1 cellular context compared by ENCODE assay signal in the genomic region with DNA sequence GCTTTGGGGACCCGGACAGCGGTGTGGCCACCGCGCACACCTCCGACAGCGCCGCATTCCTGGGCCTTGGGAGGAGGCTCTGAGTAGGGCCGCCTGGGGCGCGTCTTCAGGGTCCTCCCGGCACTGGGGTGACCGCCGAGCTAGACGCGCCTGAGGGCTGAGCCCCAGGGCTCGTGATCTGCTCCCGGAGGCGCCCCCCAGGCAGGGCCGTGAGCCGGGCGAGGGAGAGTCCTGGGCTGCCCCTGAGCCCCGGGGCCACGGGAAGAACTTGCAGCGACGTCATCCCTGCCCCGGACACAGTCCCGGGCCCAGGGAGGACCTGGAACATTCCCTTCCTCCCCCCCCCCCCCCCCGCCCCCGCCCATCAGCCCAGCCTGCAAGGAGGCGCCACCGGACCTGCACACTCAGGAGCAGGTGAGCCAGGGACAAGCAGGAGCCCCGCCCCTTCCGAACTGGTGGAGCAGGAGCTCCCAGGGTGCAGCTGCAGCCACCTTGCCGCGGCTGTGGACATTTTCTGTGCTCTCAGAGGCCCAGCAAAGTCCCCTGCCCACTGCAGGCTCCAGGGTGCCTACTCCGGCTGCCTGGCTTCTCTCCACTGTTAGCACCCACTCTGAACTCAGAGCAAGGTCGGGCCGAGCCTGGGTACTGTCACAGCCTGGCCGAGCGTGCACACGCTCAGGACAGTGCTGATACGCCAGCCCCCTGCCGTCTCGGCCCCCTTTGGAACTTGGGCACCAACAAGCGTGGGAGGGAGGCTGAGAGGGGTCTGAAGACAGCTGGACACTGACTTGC.
A peak's percentile ranks its signal among the peaks of the same experiment; 100 is the strongest.
TF ChIP-seq lines count a peak whose summit lies in the region.

No MANE protein-coding gene starts in this region.

TF ChIP-seq in HepG2, 621 proteins besides CTCF, POLR2A, EP300 and RAD21 (continued from another document and continues in another):
- TF ChIP-seq GRHL1 (CRISPR knock-in tag; conservative IDR thresholded peaks at IDR 0.05): no peak
- peak; percentile 73; the same call in 1 of the 2 replicates for TF ChIP-seq FIP1L1 (IDR thresholded peaks at IDR 0.05; ENCODE audit: borderline replicate concordance, insufficient read depth, low read depth, low read length)
- TF ChIP-seq, protein P1, sequence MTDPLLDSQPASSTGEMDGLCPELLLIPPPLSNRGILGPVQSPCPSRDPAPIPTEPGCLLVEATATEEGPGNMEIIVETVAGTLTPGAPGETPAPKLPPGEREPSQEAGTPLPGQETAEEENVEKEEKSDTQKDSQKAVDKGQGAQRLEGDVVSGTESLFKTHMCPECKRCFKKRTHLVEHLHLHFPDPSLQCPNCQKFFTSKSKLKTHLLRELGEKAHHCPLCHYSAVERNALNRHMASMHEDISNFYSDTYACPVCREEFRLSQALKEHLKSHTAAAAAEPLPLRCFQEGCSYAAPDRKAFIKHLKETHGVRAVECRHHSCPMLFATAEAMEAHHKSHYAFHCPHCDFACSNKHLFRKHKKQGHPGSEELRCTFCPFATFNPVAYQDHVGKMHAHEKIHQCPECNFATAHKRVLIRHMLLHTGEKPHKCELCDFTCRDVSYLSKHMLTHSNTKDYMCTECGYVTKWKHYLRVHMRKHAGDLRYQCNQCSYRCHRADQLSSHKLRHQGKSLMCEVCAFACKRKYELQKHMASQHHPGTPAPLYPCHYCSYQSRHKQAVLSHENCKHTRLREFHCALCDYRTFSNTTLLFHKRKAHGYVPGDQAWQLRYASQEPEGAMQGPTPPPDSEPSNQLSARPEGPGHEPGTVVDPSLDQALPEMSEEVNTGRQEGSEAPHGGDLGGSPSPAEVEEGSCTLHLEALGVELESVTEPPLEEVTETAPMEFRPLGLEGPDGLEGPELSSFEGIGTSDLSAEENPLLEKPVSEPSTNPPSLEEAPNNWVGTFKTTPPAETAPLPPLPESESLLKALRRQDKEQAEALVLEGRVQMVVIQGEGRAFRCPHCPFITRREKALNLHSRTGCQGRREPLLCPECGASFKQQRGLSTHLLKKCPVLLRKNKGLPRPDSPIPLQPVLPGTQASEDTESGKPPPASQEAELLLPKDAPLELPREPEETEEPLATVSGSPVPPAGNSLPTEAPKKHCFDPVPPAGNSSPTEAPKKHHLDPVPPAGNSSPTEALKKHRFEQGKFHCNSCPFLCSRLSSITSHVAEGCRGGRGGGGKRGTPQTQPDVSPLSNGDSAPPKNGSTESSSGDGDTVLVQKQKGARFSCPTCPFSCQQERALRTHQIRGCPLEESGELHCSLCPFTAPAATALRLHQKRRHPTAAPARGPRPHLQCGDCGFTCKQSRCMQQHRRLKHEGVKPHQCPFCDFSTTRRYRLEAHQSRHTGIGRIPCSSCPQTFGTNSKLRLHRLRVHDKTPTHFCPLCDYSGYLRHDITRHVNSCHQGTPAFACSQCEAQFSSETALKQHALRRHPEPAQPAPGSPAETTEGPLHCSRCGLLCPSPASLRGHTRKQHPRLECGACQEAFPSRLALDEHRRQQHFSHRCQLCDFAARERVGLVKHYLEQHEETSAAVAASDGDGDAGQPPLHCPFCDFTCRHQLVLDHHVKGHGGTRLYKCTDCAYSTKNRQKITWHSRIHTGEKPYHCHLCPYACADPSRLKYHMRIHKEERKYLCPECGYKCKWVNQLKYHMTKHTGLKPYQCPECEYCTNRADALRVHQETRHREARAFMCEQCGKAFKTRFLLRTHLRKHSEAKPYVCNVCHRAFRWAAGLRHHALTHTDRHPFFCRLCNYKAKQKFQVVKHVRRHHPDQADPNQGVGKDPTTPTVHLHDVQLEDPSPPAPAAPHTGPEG (CRISPR knock-in tag; IDR thresholded peaks at IDR 0.05): 0 out of 2 replicates have a peak, but pooled peaks have one; percentile 7
- TF ChIP-seq SOX6 (IDR thresholded peaks at IDR 0.05): no peak
- TF ChIP-seq SOX6 (CRISPR knock-in tag; IDR thresholded peaks at IDR 0.05): no peak
- peak; percentile 6; the same call in 1 of the 2 replicates for TF ChIP-seq ZNF607 (CRISPR knock-in tag; IDR thresholded peaks at IDR 0.05; ENCODE audit: borderline replicate concordance)
- peak; percentile 58; the same call in 1 of the 2 replicates for TF ChIP-seq KAT8 (CRISPR knock-in tag; IDR thresholded peaks at IDR 0.05)
- TF ChIP-seq ZNF740 (CRISPR knock-in tag; IDR thresholded peaks at IDR 0.05): peak; percentile 83; the same call in 1 of the 2 replicates
- TF ChIP-seq CREB1 (IDR thresholded peaks at IDR 0.05): 0 out of 2 replicates have a peak, but pooled peaks have one; percentile 6
- peak; percentile 86 for TF ChIP-seq CREB1 (CRISPR knock-in tag; IDR thresholded peaks at IDR 0.05)
- TF ChIP-seq PRMT3 (CRISPR knock-in tag; IDR thresholded peaks at IDR 0.05; ENCODE audit: borderline replicate concordance, low read depth): peak; percentile 80; the same call in 1 of the 2 replicates
- peak; percentile 12; the same call in 1 of the 2 replicates for TF ChIP-seq MTA1 (CRISPR knock-in tag; IDR thresholded peaks at IDR 0.05; ENCODE audit: borderline replicate concordance)
- peak; percentile 80 for TF ChIP-seq ZFX (CRISPR knock-in tag; IDR thresholded peaks at IDR 0.05; ENCODE audit: low read depth)
- peak; percentile 52; the same call in 1 of the 2 replicates for TF ChIP-seq SNAPC2 (CRISPR knock-in tag; IDR thresholded peaks at IDR 0.05)
- TF ChIP-seq ZNF749 (CRISPR knock-in tag; IDR thresholded peaks at IDR 0.05; ENCODE audit: borderline replicate concordance): 0 out of 2 replicates have a peak, but pooled peaks have one; percentile 4
- no peak; the same call in none of the 2 replicates for TF ChIP-seq MAF1 (CRISPR knock-in tag; IDR thresholded peaks at IDR 0.05; ENCODE audit: borderline replicate concordance)
- TF ChIP-seq, protein P2, sequence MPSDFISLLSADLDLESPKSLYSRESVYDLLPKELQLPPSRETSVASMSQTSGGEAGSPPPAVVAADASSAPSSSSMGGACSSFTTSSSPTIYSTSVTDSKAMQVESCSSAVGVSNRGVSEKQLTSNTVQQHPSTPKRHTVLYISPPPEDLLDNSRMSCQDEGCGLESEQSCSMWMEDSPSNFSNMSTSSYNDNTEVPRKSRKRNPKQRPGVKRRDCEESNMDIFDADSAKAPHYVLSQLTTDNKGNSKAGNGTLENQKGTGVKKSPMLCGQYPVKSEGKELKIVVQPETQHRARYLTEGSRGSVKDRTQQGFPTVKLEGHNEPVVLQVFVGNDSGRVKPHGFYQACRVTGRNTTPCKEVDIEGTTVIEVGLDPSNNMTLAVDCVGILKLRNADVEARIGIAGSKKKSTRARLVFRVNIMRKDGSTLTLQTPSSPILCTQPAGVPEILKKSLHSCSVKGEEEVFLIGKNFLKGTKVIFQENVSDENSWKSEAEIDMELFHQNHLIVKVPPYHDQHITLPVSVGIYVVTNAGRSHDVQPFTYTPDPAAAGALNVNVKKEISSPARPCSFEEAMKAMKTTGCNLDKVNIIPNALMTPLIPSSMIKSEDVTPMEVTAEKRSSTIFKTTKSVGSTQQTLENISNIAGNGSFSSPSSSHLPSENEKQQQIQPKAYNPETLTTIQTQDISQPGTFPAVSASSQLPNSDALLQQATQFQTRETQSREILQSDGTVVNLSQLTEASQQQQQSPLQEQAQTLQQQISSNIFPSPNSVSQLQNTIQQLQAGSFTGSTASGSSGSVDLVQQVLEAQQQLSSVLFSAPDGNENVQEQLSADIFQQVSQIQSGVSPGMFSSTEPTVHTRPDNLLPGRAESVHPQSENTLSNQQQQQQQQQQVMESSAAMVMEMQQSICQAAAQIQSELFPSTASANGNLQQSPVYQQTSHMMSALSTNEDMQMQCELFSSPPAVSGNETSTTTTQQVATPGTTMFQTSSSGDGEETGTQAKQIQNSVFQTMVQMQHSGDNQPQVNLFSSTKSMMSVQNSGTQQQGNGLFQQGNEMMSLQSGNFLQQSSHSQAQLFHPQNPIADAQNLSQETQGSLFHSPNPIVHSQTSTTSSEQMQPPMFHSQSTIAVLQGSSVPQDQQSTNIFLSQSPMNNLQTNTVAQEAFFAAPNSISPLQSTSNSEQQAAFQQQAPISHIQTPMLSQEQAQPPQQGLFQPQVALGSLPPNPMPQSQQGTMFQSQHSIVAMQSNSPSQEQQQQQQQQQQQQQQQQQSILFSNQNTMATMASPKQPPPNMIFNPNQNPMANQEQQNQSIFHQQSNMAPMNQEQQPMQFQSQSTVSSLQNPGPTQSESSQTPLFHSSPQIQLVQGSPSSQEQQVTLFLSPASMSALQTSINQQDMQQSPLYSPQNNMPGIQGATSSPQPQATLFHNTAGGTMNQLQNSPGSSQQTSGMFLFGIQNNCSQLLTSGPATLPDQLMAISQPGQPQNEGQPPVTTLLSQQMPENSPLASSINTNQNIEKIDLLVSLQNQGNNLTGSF (CRISPR knock-in tag; IDR thresholded peaks at IDR 0.05): peak; percentile 3; the same call in 1 of the 2 replicates
- TF ChIP-seq ZNF557 (CRISPR knock-in tag; IDR thresholded peaks at IDR 0.05): 0 out of 2 replicates have a peak, but pooled peaks have one; percentile 13
- 0 out of 2 replicates have a peak, but pooled peaks have one; percentile 0 for TF ChIP-seq HNF4G (IDR thresholded peaks at IDR 0.05; ENCODE audit: borderline replicate concordance, low read depth, low read length)
- no peak for TF ChIP-seq HNF4G (CRISPR knock-in tag; IDR thresholded peaks at IDR 0.05; ENCODE audit: borderline replicate concordance, low read depth)
- peak; percentile 49; the same call in 1 of the 2 replicates for TF ChIP-seq ZNF768 (CRISPR knock-in tag; IDR thresholded peaks at IDR 0.05)
- peak; percentile 87 for TF ChIP-seq GABPB1 (CRISPR knock-in tag; IDR thresholded peaks at IDR 0.05)
- peak; percentile 47; the same call in 1 of the 2 replicates for TF ChIP-seq ZNF550 (CRISPR knock-in tag; IDR thresholded peaks at IDR 0.05; ENCODE audit: borderline replicate concordance)
- peak; percentile 61; the same call in 1 of the 2 replicates for TF ChIP-seq ZMAT3 (CRISPR knock-in tag; conservative IDR thresholded peaks at IDR 0.05)
- TF ChIP-seq TOPORS (CRISPR knock-in tag; IDR thresholded peaks at IDR 0.05): no peak
- TF ChIP-seq ZNF33B (CRISPR knock-in tag; IDR thresholded peaks at IDR 0.05): no peak
- no peak for TF ChIP-seq PCBP1 (IDR thresholded peaks at IDR 0.05; ENCODE audit: borderline replicate concordance, low read depth, low read length)
- TF ChIP-seq HNRNPK (IDR thresholded peaks at IDR 0.05; ENCODE audit: low read depth, low read length, poor library complexity, severe bottlenecking): peak; percentile 75
- TF ChIP-seq RBM39 (IDR thresholded peaks at IDR 0.05; ENCODE audit: low read depth, low read length, poor library complexity, severe bottlenecking): peak; percentile 18
- peak; percentile 69 for TF ChIP-seq POLR2G (IDR thresholded peaks at IDR 0.05; ENCODE audit: low read depth, low read length)
- TF ChIP-seq, protein P3, sequence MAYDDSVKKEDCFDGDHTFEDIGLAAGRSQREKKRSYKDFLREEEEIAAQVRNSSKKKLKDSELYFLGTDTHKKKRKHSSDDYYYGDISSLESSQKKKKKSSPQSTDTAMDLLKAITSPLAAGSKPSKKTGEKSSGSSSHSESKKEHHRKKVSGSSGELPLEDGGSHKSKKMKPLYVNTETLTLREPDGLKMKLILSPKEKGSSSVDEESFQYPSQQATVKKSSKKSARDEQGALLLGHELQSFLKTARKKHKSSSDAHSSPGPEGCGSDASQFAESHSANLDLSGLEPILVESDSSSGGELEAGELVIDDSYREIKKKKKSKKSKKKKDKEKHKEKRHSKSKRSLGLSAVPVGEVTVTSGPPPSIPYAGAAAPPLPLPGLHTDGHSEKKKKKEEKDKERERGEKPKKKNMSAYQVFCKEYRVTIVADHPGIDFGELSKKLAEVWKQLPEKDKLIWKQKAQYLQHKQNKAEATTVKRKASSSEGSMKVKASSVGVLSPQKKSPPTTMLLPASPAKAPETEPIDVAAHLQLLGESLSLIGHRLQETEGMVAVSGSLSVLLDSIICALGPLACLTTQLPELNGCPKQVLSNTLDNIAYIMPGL (CRISPR knock-in tag; IDR thresholded peaks at IDR 0.05; ENCODE audit: borderline replicate concordance in 1 of 2, low read depth in 1 of 2): peak; percentile 31 to 40; a peak in 2 of 4 replicates
- TF ChIP-seq ZNF276 (CRISPR knock-in tag; IDR thresholded peaks at IDR 0.05; ENCODE audit: low read depth): no peak
- TF ChIP-seq NFE2L1 (CRISPR knock-in tag; IDR thresholded peaks at IDR 0.05; ENCODE audit: borderline replicate concordance): no peak
- TF ChIP-seq KAT2B (IDR thresholded peaks at IDR 0.05; ENCODE audit: borderline replicate concordance, low read depth, low read length): no peak
- peak; percentile 67; the same call in 1 of the 2 replicates for TF ChIP-seq KDM4B (CRISPR knock-in tag; IDR thresholded peaks at IDR 0.05)
- 0 out of 2 replicates have a peak, but pooled peaks have one; percentile 28 for TF ChIP-seq ZNF510 (CRISPR knock-in tag; IDR thresholded peaks at IDR 0.05; ENCODE audit: low read depth)
- 0 out of 2 replicates have a peak, but pooled peaks have one; percentile 19 for TF ChIP-seq SMYD3 (CRISPR knock-in tag; IDR thresholded peaks at IDR 0.05)
- TF ChIP-seq JUN (CRISPR knock-in tag; IDR thresholded peaks at IDR 0.05): peak; percentile 19; the same call in 1 of the 2 replicates
